Comparison of ENCODE assay signal across 8 cellular contexts in the genomic region with DNA sequence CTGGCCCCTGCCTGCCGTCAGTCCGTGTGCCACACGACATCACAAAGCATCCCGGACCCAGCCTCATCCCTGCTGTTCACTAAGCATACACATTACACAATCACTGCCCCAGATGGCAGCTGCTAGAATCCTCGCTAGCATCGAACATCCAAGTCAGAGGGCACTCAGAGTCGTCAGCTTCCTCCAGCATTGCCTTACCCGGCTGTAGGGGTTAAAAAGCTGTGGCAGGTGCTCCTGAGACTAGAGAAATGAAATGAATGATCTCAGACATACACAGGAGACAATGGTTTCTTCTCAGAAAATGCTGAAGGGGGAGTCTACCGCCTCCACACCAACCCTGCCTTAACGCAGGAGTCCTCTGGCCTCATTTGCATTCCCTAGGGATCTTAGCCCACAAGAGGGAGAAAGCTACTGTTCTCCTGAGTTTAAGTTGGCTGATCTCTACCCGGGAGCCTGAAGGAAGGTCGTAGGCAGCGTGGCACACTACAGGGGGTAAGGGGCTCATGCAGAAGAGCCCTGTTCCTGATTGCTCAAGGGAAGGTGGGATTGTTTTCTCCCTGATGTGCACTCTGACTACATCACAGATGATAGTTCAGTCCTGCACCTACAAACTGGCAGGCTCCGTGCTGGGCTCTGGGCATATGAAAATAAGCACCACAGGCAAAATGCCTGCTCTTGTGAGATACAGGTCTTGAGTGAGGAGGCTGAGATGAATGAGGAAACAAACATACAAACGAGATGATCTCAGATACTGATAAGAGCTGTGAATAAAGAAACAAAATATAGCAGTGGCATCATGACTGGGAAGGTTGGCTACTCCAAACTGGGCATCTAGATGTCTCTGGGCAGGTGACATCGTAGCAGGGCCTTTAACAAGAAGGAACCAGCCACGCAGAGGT. TPM values are rescaled to one million over a fixed set of nuclear protein-coding genes. Genes with fewer than 3 reads are reported as not detected.
DNase-seq lines count a peak whose midpoint lies in the region; ATAC-seq and TF ChIP-seq lines count a peak whose summit lies in the region.

No MANE protein-coding gene starts in this region.

- H3K9me3 ChIP-seq in esophagus squamous epithelium, result no peaks in the 10 kb centered on the region

- H3K4me1 ChIP-seq in esophagus squamous epithelium, result peaks cover 6 to 28% (median 11%) of the 10 kb centered on the region in 3 donors

- ATAC-seq in activated CD8-positive, alpha-beta memory T cell treated with anti-CD3 and anti-CD28 coated beads, Interleukin-2, amount 10 ng/mL, durations not matched to agents 7 days and 5 days, result no peak

- H3K27ac ChIP-seq in substantia nigra (ENCODE audit: low read depth, low read length, poor library complexity, severe bottlenecking) (peak overlapping the region; percentile 80), esophagus squamous epithelium (no peak overlapping the region)

- intact Hi-C loops in esophagus squamous epithelium (cut with DNase I), result loop anchor here (5.0 kb wide), 1 partner anchor 92 kb away; no protein-coding TSS in a partner anchor

- 64 to 74% methylated on average over 9 to 10 of the region's 17 CpGs for WGBS in esophagus squamous epithelium, 2 donors

- no peaks in the 10 kb centered on the region for H3K27me3 Mint-ChIP-seq in activated CD8-positive, alpha-beta memory T cell treated with anti-CD3 and anti-CD28 coated beads, Interleukin-2, amount 10 ng/mL, durations not matched to agents 7 days and 5 days

- H3K27me3 ChIP-seq in esophagus squamous epithelium, result no peaks in the 10 kb centered on the region

- peaks cover 51% of the 10 kb centered on the region for H3K4me1 Mint-ChIP-seq in activated CD8-positive, alpha-beta memory T cell treated with anti-CD3 and anti-CD28 coated beads, Interleukin-2, amount 10 ng/mL, durations not matched to agents 7 days and 5 days

- DNase-seq in activated CD8-positive, alpha-beta memory T cell treated with anti-CD3 and anti-CD28 coated beads, Interleukin-2, amount 10 ng/mL, durations not matched to agents 7 days and 5 days, result no peak
- no peak for DNase-seq in activated CD8-positive, alpha-beta memory T cell treated with anti-CD3 and anti-CD28 coated beads, Interleukin-2, amount 50 U/mL, for 4 hours
- DNase-seq in NCI-H82 treated with DMSO at 0.1 percent for 48 hours (lab: John Stamatoyannopoulos, UW; ENCODE audit: unreplicated experiment) (peak; percentile 25), fibroblast of pulmonary artery (ENCODE audit: low read depth) (peak; percentile 50), substantia nigra (lab: John Stamatoyannopoulos, UW) (peak in 10 of 49 donors; percentile 22 to 54 (median 32)), cortex of kidney (lab: John Stamatoyannopoulos, UW) (no peak), esophagus squamous epithelium (lab: John Stamatoyannopoulos, UW) (no peak)
- no peak for DNase-seq in stimulated activated naive CD4-positive, alpha-beta T cell treated with Interleukin-2 at 50 U/mL for 16 hours (lab: John Stamatoyannopoulos, UW)

- CTCF ChIA-PET in activated CD8-positive, alpha-beta memory T cell treated with anti-CD3 and anti-CD28 coated beads, Interleukin-2, amount 10 ng/mL, durations not matched to agents 7 days and 5 days (lab: Charles Lee), result interaction anchor here (0.8 to 5.9 kb wide), 3 partner anchors 12 to 94 kb away, joined by 3 to 31 read pairs (median 3); no protein-coding TSS in a partner anchor

- H3K4me3 Mint-ChIP-seq in activated CD8-positive, alpha-beta memory T cell treated with anti-CD3 and anti-CD28 coated beads, Interleukin-2, amount 10 ng/mL, durations not matched to agents 7 days and 5 days, result no peak overlapping the region

- H3K4me3 ChIP-seq in fibroblast of pulmonary artery (replicated peaks; ENCODE audit: low read depth, low read length) (no peak overlapping the region), esophagus squamous epithelium (no peak overlapping the region)

- no peaks in the 10 kb centered on the region for H3K36me3 Mint-ChIP-seq in activated CD8-positive, alpha-beta memory T cell treated with anti-CD3 and anti-CD28 coated beads, Interleukin-2, amount 10 ng/mL, durations not matched to agents 7 days and 5 days

- TF ChIP-seq CTCF in fibroblast of pulmonary artery (IDR thresholded peaks at IDR 0.05; ENCODE audit: low read length, missing control alignments) (no peak), esophagus squamous epithelium (IDR thresholded peaks at IDR 0.05) (no peak)

- TF ChIP-seq POLR2A in esophagus squamous epithelium (IDR thresholded peaks at IDR 0.05), result no peak

- H3K27ac Mint-ChIP-seq in activated CD8-positive, alpha-beta memory T cell treated with anti-CD3 and anti-CD28 coated beads, Interleukin-2, amount 10 ng/mL, durations not matched to agents 7 days and 5 days, result peak overlapping the region; percentile 10

- no peaks in the 10 kb centered on the region for H3K9me3 Mint-ChIP-seq in activated CD8-positive, alpha-beta memory T cell treated with anti-CD3 and anti-CD28 coated beads, Interleukin-2, amount 10 ng/mL, durations not matched to agents 7 days and 5 days (ENCODE audit: low read depth)

- no peaks in the 10 kb centered on the region for H3K36me3 ChIP-seq in esophagus squamous epithelium

RNA-seq across cellular contexts. Expression of gene KIAA0232, which starts 2.6 kb away (rescaled TPM):
- 10 to 100 TPM; 17.5 to 19.8 TPM for total RNA-seq in activated CD8-positive, alpha-beta memory T cell treated with anti-CD3 and anti-CD28 coated beads, Interleukin-2, amount 10 ng/mL, durations not matched to agents 7 days and 5 days
- 10 to 100 TPM; 19.4 to 46.8 (median 35.0) TPM for total RNA-seq in esophagus squamous epithelium

Comparison
In these comparisons a context has a peak if more than half of its experiments do, and no peak if none do; other contexts are left out.
1. DNase-seq: peak in NCI-H82 treated with DMSO at 0.1 percent for 48 hours (single experiment) and fibroblast of pulmonary artery (single experiment); none in activated CD8-positive, alpha-beta memory T cell treated with anti-CD3 and anti-CD28 coated beads, Interleukin-2, amount 10 ng/mL, durations not matched to agents 7 days and 5 days (single experiment), activated CD8-positive, alpha-beta memory T cell treated with anti-CD3 and anti-CD28 coated beads, Interleukin-2, amount 50 U/mL, for 4 hours (single experiment), cortex of kidney (single experiment), esophagus squamous epithelium (single experiment) and stimulated activated naive CD4-positive, alpha-beta T cell treated with Interleukin-2 at 50 U/mL for 16 hours (single experiment).